ENCODE assay signal across 8 cellular contexts in the genomic region with DNA sequence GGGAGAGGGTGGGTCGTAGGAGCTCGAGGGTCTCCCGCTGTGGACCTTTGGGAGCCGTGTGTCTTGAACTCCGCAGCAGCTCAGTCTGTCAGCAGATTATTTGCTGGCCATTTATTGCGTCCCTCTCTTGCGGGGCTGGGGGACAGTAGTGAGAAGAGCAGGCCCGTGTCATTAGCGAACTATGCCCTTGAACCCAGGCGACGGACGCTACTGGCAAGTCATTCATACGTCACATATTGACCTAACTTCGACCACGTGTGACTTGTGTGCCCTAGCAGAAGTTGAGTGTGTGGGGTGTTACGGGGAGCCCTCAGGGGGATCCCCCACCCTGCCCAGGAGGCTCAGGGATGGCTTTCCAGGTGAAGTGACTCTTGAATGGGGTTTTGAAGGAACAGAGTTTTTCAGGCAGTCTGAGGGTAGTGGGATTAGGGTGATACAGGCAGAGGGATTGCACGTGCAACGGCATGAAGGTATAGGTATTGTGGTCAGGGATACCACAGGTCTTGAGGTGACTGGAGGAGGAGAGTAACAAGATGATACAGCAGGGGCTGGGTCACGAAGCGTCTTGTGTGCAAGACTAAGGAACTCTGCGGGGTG. TPM values are rescaled to one million over a fixed set of nuclear protein-coding genes. Genes with fewer than 3 reads are reported as not detected.
DNase-seq lines count a peak whose midpoint lies in the region; ATAC-seq and TF ChIP-seq lines count a peak whose summit lies in the region.

No MANE protein-coding gene starts in this region.

- no peaks in the 10 kb centered on the region for H3K9me3 Mint-ChIP-seq in CD4-positive, alpha-beta memory T cell
- H3K9me3 Mint-ChIP-seq in mesothelial cell of epicardium: no peaks in the 10 kb centered on the region
- no peaks in the 10 kb centered on the region for H3K9me3 Mint-ChIP-seq in type B pancreatic cell

- no peaks in the 10 kb centered on the region for H3K27me3 Mint-ChIP-seq in CD4-positive, alpha-beta memory T cell
- H3K27me3 Mint-ChIP-seq in mesothelial cell of epicardium (ENCODE audit: low read depth): no peaks in the 10 kb centered on the region
- no peaks in the 10 kb centered on the region for H3K27me3 Mint-ChIP-seq in type B pancreatic cell

- H3K36me3 ChIP-seq in CD4-positive, alpha-beta memory T cell (ENCODE audit: insufficient read depth, low read length): no peaks in the 10 kb centered on the region
- peaks cover 4% of the 10 kb centered on the region for H3K36me3 ChIP-seq in brain microvascular endothelial cell (replicated peaks)

- no peaks in the 10 kb centered on the region for H3K27me3 ChIP-seq in CD4-positive, alpha-beta memory T cell (ENCODE audit: insufficient read depth, low read length)
- H3K27me3 ChIP-seq in brain microvascular endothelial cell (replicated peaks): no peaks in the 10 kb centered on the region

- peaks cover 23% of the 10 kb centered on the region for H3K4me1 ChIP-seq in CD4-positive, alpha-beta memory T cell (ENCODE audit: insufficient read depth, low read length)

- peak in 2 of 5 donors; percentile 23 to 44 for DNase-seq in CD4-positive, alpha-beta memory T cell
- peak; percentile 80 for DNase-seq in OCI-M1 (lab: John Stamatoyannopoulos, UW)
- DNase-seq in brain microvascular endothelial cell: no peak
- DNase-seq in mesothelial cell of epicardium (ENCODE audit: low spot score in 2 of 2, unreplicated experiment in 2 of 2): no peak
- DNase-seq in type B pancreatic cell (ENCODE audit: extremely low spot score, unreplicated experiment): no peak
- no peak for DNase-seq in effector CD8-positive, alpha-beta T cell (lab: John Stamatoyannopoulos, UW)

- CTCF ChIA-PET in CD4-positive, alpha-beta memory T cell (lab: Charles Lee; ENCODE audit: partially characterized antibody): interaction anchor here (1.5 to 3.5 kb wide), 3 partner anchors 62 to 358 kb away, joined by 3 to 20 read pairs (median 5); no protein-coding TSS in a partner anchor

- POLR2A ChIA-PET in CD4-positive, alpha-beta memory T cell (lab: Charles Lee; ENCODE audit: partially characterized antibody): interaction anchor here (0.7 to 4.5 kb wide), 12 partner anchors 9 to 218 kb away, joined by 3 to 52 read pairs (median 4); a partner anchor contains a TSS

- TF ChIP-seq CTCF in brain microvascular endothelial cell (IDR thresholded peaks at IDR 0.05; ENCODE audit: low read depth, low read length, missing control alignments) (no peak), mesothelial cell of epicardium (IDR thresholded peaks at IDR 0.05; ENCODE audit: unreplicated experiment) (no peak), type B pancreatic cell (conservative IDR thresholded peaks at IDR 0.05) (no peak)

- in situ Hi-C loops in brain microvascular endothelial cell (cut with HindIII; ENCODE audit: low pct_ligation_motif_present, low sequenced_read_pairs): no loop called here

- H3K36me3 Mint-ChIP-seq in CD4-positive, alpha-beta memory T cell: peaks cover 5 to 12% of the 10 kb centered on the region in 2 donors
- H3K36me3 Mint-ChIP-seq in mesothelial cell of epicardium: peaks cover 5% of the 10 kb centered on the region
- H3K36me3 Mint-ChIP-seq in type B pancreatic cell: peaks cover 25% of the 10 kb centered on the region

- ATAC-seq in GM21576 (IDR thresholded peaks at IDR 0.05; ENCODE audit: unreplicated experiment) (peak; percentile 9), GM19328 (IDR thresholded peaks at IDR 0.05; ENCODE audit: unreplicated experiment) (no peak)

- peak overlapping the region; percentile 78 to 89 (median 87) for H3K4me3 Mint-ChIP-seq in CD4-positive, alpha-beta memory T cell
- peak overlapping the region; percentile 80 for H3K4me3 Mint-ChIP-seq in mesothelial cell of epicardium
- peak overlapping the region; percentile 90 for H3K4me3 Mint-ChIP-seq in type B pancreatic cell

- H3K27ac Mint-ChIP-seq in CD4-positive, alpha-beta memory T cell: peak overlapping the region; percentile 67 to 91 (median 79)
- H3K27ac Mint-ChIP-seq in mesothelial cell of epicardium: peak overlapping the region; percentile 44
- peak overlapping the region; percentile 91 for H3K27ac Mint-ChIP-seq in type B pancreatic cell

- intact Hi-C loops in CD4-positive, alpha-beta memory T cell (cut with micrococcal nuclease): loop anchor here (1.0 to 2.0 kb wide), 8 partner anchors 13 to 266 kb away; a partner anchor contains a TSS

- peak overlapping the region; percentile 18 for H3K27ac ChIP-seq in CD4-positive, alpha-beta memory T cell (ENCODE audit: low read depth, low read length)
- peak overlapping the region; percentile 87 for H3K27ac ChIP-seq in brain microvascular endothelial cell

- H3K4me1 Mint-ChIP-seq in CD4-positive, alpha-beta memory T cell: peaks cover 15 to 32% (median 22%) of the 10 kb centered on the region in 4 donors
- H3K4me1 Mint-ChIP-seq in mesothelial cell of epicardium (peaks cover 21% of the 10 kb centered on the region), type B pancreatic cell (ENCODE audit: unreplicated experiment) (peaks cover 18% of the 10 kb centered on the region)

- H3K9me3 ChIP-seq in CD4-positive, alpha-beta memory T cell (ENCODE audit: control insufficient read depth in 1 of 2, low read length in 2 of 2): no peaks in the 10 kb centered on the region

- H3K4me3 ChIP-seq in CD4-positive, alpha-beta memory T cell (ENCODE audit: low read length in 2 of 2): peak overlapping the region; percentile 33 to 65
- peak overlapping the region; percentile 74 for H3K4me3 ChIP-seq in brain microvascular endothelial cell (ENCODE audit: low read depth, low read length)

RNA-seq across cellular contexts. Expression of a gene that starts 13.0 kb away (rescaled TPM):
- 10 to 100 TPM; 16.7 to 18.4 TPM for total RNA-seq in CD4-positive, alpha-beta memory T cell
- 10 to 100 TPM in 1 of 2 donors, 1 to 10 TPM in 1; 7.8 to 11.7 TPM for polyA plus RNA-seq in CD4-positive, alpha-beta memory T cell
- total RNA-seq in mesothelial cell of epicardium (30.6 to 33.7 TPM (median 31.9 TPM) in 3 replicates), type B pancreatic cell (ENCODE audit: low replicate concordance) (38.8 and 46.5 TPM in 2 replicates)

RNA-seq across cellular contexts. Expression of a gene that starts 34.0 kb away (rescaled TPM):
- 10 to 100 TPM; 46.3 to 46.7 TPM for total RNA-seq in CD4-positive, alpha-beta memory T cell
- polyA plus RNA-seq in CD4-positive, alpha-beta memory T cell: 10 to 100 TPM; 25.8 to 30.7 TPM
- total RNA-seq in mesothelial cell of epicardium (23.3 to 25.5 TPM (median 25.0 TPM) in 3 replicates), type B pancreatic cell (ENCODE audit: low replicate concordance) (26.9 and 33.7 TPM in 2 replicates)
